22 cellular contexts compared by ENCODE assay signal in genomic region chr21:32455548-32455947, GRCh38. TPM values are rescaled to one million over a fixed set of nuclear protein-coding genes. Genes with fewer than 3 reads are reported as not detected.
DNase-seq lines count a peak whose midpoint lies in the region; ATAC-seq and TF ChIP-seq lines count a peak whose summit lies in the region.
"Had no signal": no experiment of that assay in that cellular context is flagged by ENCODE, and none has a peak within 500 bp of the region (broad histone marks: within the 10 kb centered on the region; RNA-seq: fewer than 3 reads in every experiment).

No MANE protein-coding gene starts in this region.

- H3K4me3 ChIP-seq in IMR-90 (ENCODE audit: insufficient read depth, low read depth, low read length), result no peak overlapping the region
- no peak overlapping the region for H3K4me3 ChIP-seq in lower lobe of right lung
- H3K4me3 ChIP-seq in tibial artery, result no peak overlapping the region
- H3K4me3 ChIP-seq in endodermal cell (ENCODE audit: low read length), result no peak overlapping the region
- H3K4me3 ChIP-seq: heart right ventricle had no signal

- H3K27ac Mint-ChIP-seq in chondrocyte (ENCODE audit: unreplicated experiment), result no peak overlapping the region
- no peak overlapping the region for H3K27ac Mint-ChIP-seq in endodermal cell
- H3K27ac Mint-ChIP-seq: activated T-cell treated with anti-CD3 and anti-CD28 coated beads, Interleukin-2, amount 50 U/mL, for 24 hours; CD4-positive, CD25-positive, alpha-beta regulatory T cell; dendritic cell treated with granulocyte-macrophage colony-stimulating factor and Interleukin-4, amounts not matched to agents 40 ng/mL and 50 ng/mL, for 4 days; nephron progenitor cell had no signal

- in situ Hi-C loops in IMR-90 (cut with MboI; ENCODE audit: low sequenced_read_pairs), result no loop called here

- H3K27me3 Mint-ChIP-seq in chondrocyte (ENCODE audit: low read depth) (no peaks in the 10 kb centered on the region), endodermal cell (ENCODE audit: insufficient read depth) (no peaks in the 10 kb centered on the region)
- H3K27me3 Mint-ChIP-seq: activated T-cell treated with anti-CD3 and anti-CD28 coated beads, Interleukin-2, amount 50 U/mL, for 24 hours; CD4-positive, CD25-positive, alpha-beta regulatory T cell; dendritic cell treated with granulocyte-macrophage colony-stimulating factor and Interleukin-4, amounts not matched to agents 40 ng/mL and 50 ng/mL, for 4 days had no signal

- H2AFZ ChIP-seq in IMR-90 (replicated peaks; ENCODE audit: low read length, poor library complexity), result no peak overlapping the region

- CTCF ChIA-PET in IMR-90 (lab: Yijun Ruan, JAX), result no interaction called here

- peaks cover 16% of the 10 kb centered on the region for H3K9me1 ChIP-seq in IMR-90 (ENCODE audit: insufficient read depth, low read length)

- H3K27me3 ChIP-seq in IMR-90 (ENCODE audit: control insufficient read depth, insufficient read depth, low read length), result no peaks in the 10 kb centered on the region
- H3K27me3 ChIP-seq in lower lobe of right lung (ENCODE audit: low read depth), result no peaks in the 10 kb centered on the region
- H3K27me3 ChIP-seq in tibial artery, result no peaks in the 10 kb centered on the region
- H3K27me3 ChIP-seq in endodermal cell (ENCODE audit: control insufficient read depth, insufficient read depth, low read length, poor library complexity, severe bottlenecking), result no peaks in the 10 kb centered on the region
- H3K27me3 ChIP-seq: brain microvascular endothelial cell, heart right ventricle had no signal

- no peak overlapping the region for H3K4me2 ChIP-seq in IMR-90 (ENCODE audit: low read depth, low read length)

- H3K4ac ChIP-seq in IMR-90 (ENCODE audit: low read depth, low read length), result no peak overlapping the region

- peak overlapping the region; percentile 52 for H2BK120ac ChIP-seq in IMR-90 (ENCODE audit: low read depth, low read length)

- WGBS in IMR-90 (ENCODE audit: extremely low coverage in 2 of 2, insufficient read length in 1 of 2), 2 experiments, result no CpG with 5 or more reads among the region's 5 CpGs
- 90 to 93% methylated on average over 4 of the region's 5 CpGs for WGBS in endodermal cell (ENCODE audit: insufficient coverage in 1 of 2, insufficient read length in 1 of 2), 2 experiments

- H3K27ac ChIP-seq in IMR-90 (ENCODE audit: insufficient read depth, low read length), result no peak overlapping the region
- peak overlapping the region; percentile 68 for H3K27ac ChIP-seq in lower lobe of right lung
- H3K27ac ChIP-seq in tibial artery, result peak overlapping the region; percentile 35 to 61
- no peak overlapping the region for H3K27ac ChIP-seq in endodermal cell (ENCODE audit: low read depth, low read length)

- H3K56ac ChIP-seq in IMR-90 (ENCODE audit: extremely low read depth, insufficient read depth, low read length), result no peak overlapping the region

- no peak overlapping the region for H2BK15ac ChIP-seq in IMR-90 (ENCODE audit: low read depth, low read length)

- H3K9me3 Mint-ChIP-seq in chondrocyte (ENCODE audit: low read depth), result peaks cover 5% of the 10 kb centered on the region
- H3K9me3 Mint-ChIP-seq in endodermal cell, result peaks cover 2% of the 10 kb centered on the region
- H3K9me3 Mint-ChIP-seq: activated T-cell treated with anti-CD3 and anti-CD28 coated beads, Interleukin-2, amount 50 U/mL, for 24 hours; dendritic cell treated with granulocyte-macrophage colony-stimulating factor and Interleukin-4, amounts not matched to agents 40 ng/mL and 50 ng/mL, for 4 days had no signal

- H4K20me1 ChIP-seq in IMR-90 (ENCODE audit: insufficient read depth, low read length), result no peaks in the 10 kb centered on the region

- H2BK20ac ChIP-seq in IMR-90 (ENCODE audit: low read depth, low read length), result no peak overlapping the region

- dilution Hi-C loops in IMR-90 (cut with HindIII; ENCODE audit: low sequenced_read_pairs, unreplicated experiment), result no loop called here

- POLR2A ChIA-PET in IMR-90 (lab: Charles Lee; ENCODE audit: unreplicated experiment), result no interaction called here

- no peak overlapping the region for H4K5ac ChIP-seq in IMR-90 (ENCODE audit: low read depth, low read length)

- peaks cover 0 to 12% of the 10 kb centered on the region in 2 experiments; a peak in 2 of 4 replicates for H3K79me1 ChIP-seq in IMR-90 (ENCODE audit: low read depth in 1 of 2, low read length in 2 of 2)

- no peak overlapping the region for H4K8ac ChIP-seq in IMR-90 (ENCODE audit: low read depth in 2 of 2, low read length in 2 of 2)

- no peak for TF ChIP-seq POLR2A in IMR-90 (IDR thresholded peaks at IDR 0.05; ENCODE audit: low read depth, low read length)

- no peak overlapping the region for H3K9ac ChIP-seq in IMR-90 (ENCODE audit: low read depth, low read length)
- H3K9ac ChIP-seq in endodermal cell (ENCODE audit: extremely low read depth, low read length, poor library complexity, severe bottlenecking), result no peak overlapping the region

- H3K18ac ChIP-seq in IMR-90 (ENCODE audit: low read depth, low read length), result no peak overlapping the region

- no peak overlapping the region for H2AK5ac ChIP-seq in IMR-90 (ENCODE audit: low read depth, low read length)

- H3K4me1 ChIP-seq in IMR-90 (ENCODE audit: control insufficient read depth, insufficient read depth, low read length) (peaks cover 30% of the 10 kb centered on the region), lower lobe of right lung (peaks cover 45% of the 10 kb centered on the region), tibial artery (peaks cover 0 to 48% (median 34%) of the 10 kb centered on the region in 4 donors), endodermal cell (ENCODE audit: control insufficient read depth, insufficient read depth, low read length) (no peaks in the 10 kb centered on the region)

- H3K4me1 Mint-ChIP-seq in chondrocyte (ENCODE audit: low read depth) (peaks cover 20% of the 10 kb centered on the region), endodermal cell (no peaks in the 10 kb centered on the region)
- H3K4me1 Mint-ChIP-seq: CD4-positive, CD25-positive, alpha-beta regulatory T cell had no signal

- no peak overlapping the region for H3K23ac ChIP-seq in IMR-90 (ENCODE audit: low read depth, low read length)

- no peak for DNase-seq in IMR-90
- peak; percentile 24 for DNase-seq in chondrocyte (ENCODE audit: low spot score)
- no peak for DNase-seq in lower lobe of right lung
- DNase-seq in tibial artery, result no peak
- no peak for DNase-seq in NCI-H1092 (lab: John Stamatoyannopoulos, UW)
- DNase-seq in endodermal cell, result no peak
- DNase-seq: activated naive CD4-positive, alpha-beta T cell; activated T-cell treated with anti-CD3 and anti-CD28 coated beads, Interleukin-2, amount 50 U/mL, for 24 hours; brain microvascular endothelial cell; CD4-positive, CD25-positive, alpha-beta regulatory T cell; EL; H7; heart right ventricle; Kasumi-1; NCI-H1694 treated with DMSO at 0.1 percent for 48 hours; NCI-H2171 treated with DMSO at 0.1 percent for 48 hours; NCI-H526; nephron progenitor cell; stimulated activated CD8-positive, alpha-beta memory T cell treated with anti-CD3 and anti-CD28 coated beads, Interleukin-4, amount 100 ng/mL, for 48 hours; substantia nigra had no signal

- H3K36me3 ChIP-seq in IMR-90 (ENCODE audit: control insufficient read depth, insufficient read depth, low read length) (no peaks in the 10 kb centered on the region), lower lobe of right lung (peaks cover 57% of the 10 kb centered on the region), tibial artery (peaks cover 17 to 41% (median 38%) of the 10 kb centered on the region in 3 donors), endodermal cell (ENCODE audit: control insufficient read depth, insufficient read depth, low read length) (no peaks in the 10 kb centered on the region)
- H3K36me3 ChIP-seq: brain microvascular endothelial cell had no signal

- no peak overlapping the region for H2AK9ac ChIP-seq in IMR-90 (replicated peaks; ENCODE audit: low read depth, low read length, poor library complexity)

- H3K14ac ChIP-seq in IMR-90 (replicated peaks; ENCODE audit: low read depth, low read length), result no peak overlapping the region

- H3K4me3 Mint-ChIP-seq in chondrocyte (ENCODE audit: unreplicated experiment) (no peak overlapping the region), endodermal cell (no peak overlapping the region)
- H3K4me3 Mint-ChIP-seq: activated T-cell treated with anti-CD3 and anti-CD28 coated beads, Interleukin-2, amount 50 U/mL, for 24 hours; CD4-positive, CD25-positive, alpha-beta regulatory T cell; dendritic cell treated with granulocyte-macrophage colony-stimulating factor and Interleukin-4, amounts not matched to agents 40 ng/mL and 50 ng/mL, for 4 days; nephron progenitor cell had no signal

- H3K9me3 ChIP-seq in IMR-90 (ENCODE audit: control insufficient read depth, insufficient read depth, low read length) (no peaks in the 10 kb centered on the region), lower lobe of right lung (no peaks in the 10 kb centered on the region), tibial artery (no peaks in the 10 kb centered on the region), endodermal cell (ENCODE audit: control insufficient read depth, low read length) (no peaks in the 10 kb centered on the region)
- H3K9me3 ChIP-seq: heart right ventricle had no signal

- no TSS peak for BruUV-seq in IMR-90 (replicated peaks; lab: Mats Ljungman, UMichigan)

- ATAC-seq in IMR-90 (ENCODE audit: low read depth) (no peak), lower lobe of right lung (peak; percentile 77 to 84)
- ATAC-seq in activated CD4-positive, CD25-positive, alpha-beta regulatory T cell treated with anti-CD3 and anti-CD28 coated beads, Interleukin-2, amount 50 U/mL, for 24 hours, result no peak

- TF ChIP-seq RAD21 in IMR-90 (IDR thresholded peaks at IDR 0.05; ENCODE audit: low read length), result no peak

- H3K36me3 Mint-ChIP-seq in chondrocyte (ENCODE audit: low read depth) (peaks cover 2% of the 10 kb centered on the region), endodermal cell (ENCODE audit: low read depth) (no peaks in the 10 kb centered on the region)

- H2BK5ac ChIP-seq in IMR-90 (ENCODE audit: low read depth, low read length, poor library complexity, severe bottlenecking), result no peak overlapping the region

- no peak for TF ChIP-seq CTCF in IMR-90 (conservative IDR thresholded peaks at IDR 0.05; ENCODE audit: low read depth, low read length)
- no peak for TF ChIP-seq CTCF in chondrocyte (IDR thresholded peaks at IDR 0.05)
- TF ChIP-seq CTCF in lower lobe of right lung (IDR thresholded peaks at IDR 0.05), result no peak
- TF ChIP-seq CTCF in tibial artery (IDR thresholded peaks at IDR 0.05), result no peak
- no peak for TF ChIP-seq CTCF in endodermal cell (conservative IDR thresholded peaks at IDR 0.05)

- intact Hi-C loops in IMR-90 (cut with micrococcal nuclease) (no loop called here), lower lobe of right lung (cut with DNase I) (no loop called here), tibial artery (cut with DNase I; ENCODE audit: low total_unique reads) (loop anchor here (5.0 kb wide), 1 partner anchor 38 kb away; no protein-coding TSS in a partner anchor)

- H4K91ac ChIP-seq in IMR-90 (ENCODE audit: insufficient read depth, low read depth, low read length), result 0 out of 2 replicates have a peak overlapping the region, but pooled peaks have one; percentile 9

RNA-seq across cellular contexts. Expression of gene EVA1C, which starts 43.0 kb away (rescaled TPM):
- 0.72 and 0.83 TPM in 2 replicates for total RNA-seq in IMR-90 (2012; rRNA removed)
- polyA plus RNA-seq in IMR-90 (2012; rRNA removed), result 1.1 and 1.3 TPM in 2 replicates
- 0.85 and 1.1 TPM in 2 replicates for polyA plus RNA-seq in IMR-90 (2012; cell fraction: cytosol; rRNA removed)
- 1.2 and 1.5 TPM in 2 replicates for polyA plus RNA-seq in IMR-90 (2012; cell fraction: nucleus; rRNA removed; ENCODE audit: low replicate concordance)
- total RNA-seq in chondrocyte, result 1.5 to 2.0 TPM (median 1.6 TPM) in 3 replicates
- 31.8 TPM for total RNA-seq in lower lobe of right lung
- under 1 TPM in 1 of 2 donors, not detected in 1; 0.68 TPM for total RNA-seq in endodermal cell
- polyA plus RNA-seq in endodermal cell (2013, experiment 1 of 2), result 1.1 TPM
- 0.95 TPM for polyA plus RNA-seq in endodermal cell (2013, experiment 2 of 2)

Comparison
In these comparisons a context has a peak if more than half of its experiments do, and no peak if none do; other contexts are left out.
1. ATAC-seq: peak in lower lobe of right lung (2 of 2); none in IMR-90 (single experiment) and activated CD4-positive, CD25-positive, alpha-beta regulatory T cell treated with anti-CD3 and anti-CD28 coated beads, Interleukin-2, amount 50 U/mL, for 24 hours (0 of 2).
2. H3K27ac ChIP-seq: peak in lower lobe of right lung (single experiment) and tibial artery (2 of 2); none in IMR-90 (single experiment) and endodermal cell (single experiment).
3. RNA of gene EVA1C, which starts 43.0 kb away (total RNA-seq): 31.8 TPM in lower lobe of right lung (single experiment); 1.5 to 2.0 TPM in chondrocyte, 0.72 to 0.83 TPM in IMR-90 and 0.68 TPM in endodermal cell; every median in the first group is over 10 times any median in the second.